In genomic region chr22:23071163-23072034, GRCh38 we compare ENCODE assay signal across 9 cellular contexts. TPM values are rescaled to one million over a fixed set of nuclear protein-coding genes. Genes with fewer than 3 reads are reported as not detected.
A peak's percentile ranks its signal among the peaks of the same experiment; 100 is the strongest.
DNase-seq lines count a peak whose midpoint lies in the region; ATAC-seq and TF ChIP-seq lines count a peak whose summit lies in the region.
"Had no signal": no experiment of that assay in that cellular context is flagged by ENCODE, and none has a peak within 500 bp of the region (broad histone marks: within the 10 kb centered on the region; RNA-seq: fewer than 3 reads in every experiment).

No MANE protein-coding gene starts in this region.

- no peaks in the 10 kb centered on the region for H3K36me3 Mint-ChIP-seq in activated T-cell treated with anti-CD3 and anti-CD28 coated beads, Interleukin-2, amount 50 U/mL, for 24 hours (ENCODE audit: low read depth)

- H3K27me3 ChIP-seq in ascending aorta (no peaks in the 10 kb centered on the region), tibial artery (no peaks in the 10 kb centered on the region)

- TF ChIP-seq POLR2A in GM18505 (IDR thresholded peaks at IDR 0.05; ENCODE audit: borderline replicate concordance, extremely low read depth, insufficient read depth, insufficient read length), result no peak

- no peak for DNase-seq in activated T-cell treated with anti-CD3 and anti-CD28 coated beads, Interleukin-2, amount 50 U/mL, for 24 hours
- no peak for DNase-seq in activated T-cell treated with anti-CD3 and anti-CD28 coated beads for 4 hours
- DNase-seq in ascending aorta (ENCODE audit: low spot score in 2 of 2), result peak in 1 of 2 donors; percentile 7
- peak in 1 of 2 donors; percentile 62 for DNase-seq in tibial artery
- no peak for DNase-seq in HK-2 (ENCODE audit: unreplicated experiment)
- DNase-seq in hepatic stellate cell (ENCODE audit: low spot score), result no peak
- DNase-seq: T-helper 9 cell had no signal

- H3K4me3 ChIP-seq in ascending aorta, result peak overlapping the region; percentile 56 to 75
- peak overlapping the region; percentile 49 for H3K4me3 ChIP-seq in mesodermal cell (ENCODE audit: extremely low read depth, insufficient read depth, low read length, poor library complexity, severe bottlenecking)
- H3K4me3 ChIP-seq in tibial artery, result peak overlapping the region; percentile 58 to 83

- H3K4me3 Mint-ChIP-seq in activated T-cell treated with anti-CD3 and anti-CD28 coated beads, Interleukin-2, amount 50 U/mL, for 24 hours, result peak overlapping the region; percentile 59

- H3K27ac ChIP-seq in ascending aorta (no peak overlapping the region), mesodermal cell (ENCODE audit: low read depth, low read length, severe bottlenecking) (no peak overlapping the region), tibial artery (peak overlapping the region in 1 of 2 donors; percentile 39)

- no peaks in the 10 kb centered on the region for H3K36me3 ChIP-seq in ascending aorta
- H3K36me3 ChIP-seq in mesodermal cell (ENCODE audit: control insufficient read depth, insufficient read depth, low read length), result no peaks in the 10 kb centered on the region
- H3K36me3 ChIP-seq in tibial artery, result no peaks in the 10 kb centered on the region

- ATAC-seq in GM18505 (IDR thresholded peaks at IDR 0.05; ENCODE audit: unreplicated experiment), result no peak

- H3K9me3 Mint-ChIP-seq in activated T-cell treated with anti-CD3 and anti-CD28 coated beads, Interleukin-2, amount 50 U/mL, for 24 hours, result no peaks in the 10 kb centered on the region

- H3K9me3 ChIP-seq in ascending aorta (no peaks in the 10 kb centered on the region), mesodermal cell (ENCODE audit: control insufficient read depth, low read length) (no peaks in the 10 kb centered on the region), tibial artery (no peaks in the 10 kb centered on the region)

- H3K4me1 ChIP-seq in ascending aorta, result peaks cover 4 to 10% of the 10 kb centered on the region in 2 donors
- H3K4me1 ChIP-seq in mesodermal cell (ENCODE audit: control insufficient read depth, insufficient read depth, low read length, poor library complexity, severe bottlenecking), result no peaks in the 10 kb centered on the region
- peaks cover 0 to 19% (median 17%) of the 10 kb centered on the region in 4 donors for H3K4me1 ChIP-seq in tibial artery

- no peak overlapping the region for H3K27ac Mint-ChIP-seq in activated T-cell treated with anti-CD3 and anti-CD28 coated beads, Interleukin-2, amount 50 U/mL, for 24 hours

- H3K4me1 Mint-ChIP-seq in activated T-cell treated with anti-CD3 and anti-CD28 coated beads, Interleukin-2, amount 50 U/mL, for 24 hours (ENCODE audit: low read depth), result peaks cover 12% of the 10 kb centered on the region

- intact Hi-C loops in ascending aorta (cut with DNase I) (loop anchor here (2.0 kb wide), 1 partner anchor 73 kb away; the partner anchor contains the start of gene RAB36), tibial artery (cut with DNase I; ENCODE audit: low total_unique reads) (no loop called here)

- peaks cover 39% of the 10 kb centered on the region for H3K27me3 Mint-ChIP-seq in activated T-cell treated with anti-CD3 and anti-CD28 coated beads, Interleukin-2, amount 50 U/mL, for 24 hours

- no peak for TF ChIP-seq CTCF in ascending aorta (IDR thresholded peaks at IDR 0.05)
- TF ChIP-seq CTCF in tibial artery (IDR thresholded peaks at IDR 0.05), result no peak

- 59 to 67% methylated on average over 20 to 30 of the region's 32 CpGs for WGBS in mesodermal cell (ENCODE audit: insufficient coverage in 2 of 2), 2 experiments

RNA-seq across cellular contexts. Expression of gene GNAZ, which starts 1.1 kb away (rescaled TPM):
- total RNA-seq in ascending aorta, result 13.7 TPM
- polyA plus RNA-seq in mesodermal cell (2013, experiment 1 of 2), result 3.0 TPM
- polyA plus RNA-seq in mesodermal cell (2013, experiment 2 of 2), result 2.2 TPM
